Comparison of ENCODE assay signal across 8 cellular contexts in the genomic region with DNA sequence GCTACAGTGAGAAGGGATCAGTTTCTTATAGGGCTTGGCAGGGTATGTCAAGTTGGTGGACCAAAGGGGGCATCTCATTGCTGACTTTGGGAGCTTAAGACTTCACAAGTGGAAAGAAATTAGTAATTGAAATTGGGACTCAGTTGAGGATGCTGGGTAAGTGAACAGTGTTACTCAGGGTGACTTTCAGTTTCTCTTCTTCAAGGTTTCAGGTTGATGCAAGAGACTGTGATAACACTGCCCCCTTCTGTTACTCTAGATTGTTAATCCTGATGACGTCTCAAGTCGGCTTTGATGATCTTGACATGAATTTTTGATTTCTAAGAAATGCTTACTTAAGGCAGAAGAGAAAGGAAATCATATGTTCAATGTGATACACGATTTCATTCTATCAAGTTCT. TPM values are rescaled to one million over a fixed set of nuclear protein-coding genes. Genes with fewer than 3 reads are reported as not detected.
DNase-seq lines count a peak whose midpoint lies in the region; ATAC-seq and TF ChIP-seq lines count a peak whose summit lies in the region.

No MANE protein-coding gene starts in this region.

- no peaks in the 10 kb centered on the region for H3K27me3 Mint-ChIP-seq in activated T-cell treated with anti-CD3 and anti-CD28 coated beads, Interleukin-2, amount 50 U/mL, for 72 hours (ENCODE audit: low read depth)

- H3K27me3 ChIP-seq in right cardiac atrium (ENCODE audit: control insufficient read depth, insufficient read depth) (no peaks in the 10 kb centered on the region), ascending aorta (no peaks in the 10 kb centered on the region)

- TF ChIP-seq CTCF in GM12874 (IDR thresholded peaks at IDR 0.05; ENCODE audit: insufficient read depth, low read depth, low read length) (peak; percentile 52), ascending aorta (IDR thresholded peaks at IDR 0.05) (peak in 1 of 3 experiments; percentile 19)

- H3K4me1 ChIP-seq in right cardiac atrium (ENCODE audit: control insufficient read depth, insufficient read depth, low read length) (no peaks in the 10 kb centered on the region), ascending aorta (peaks cover 0 to 2% of the 10 kb centered on the region in 2 donors)

- ATAC-seq in HG02571 (IDR thresholded peaks at IDR 0.05; ENCODE audit: unreplicated experiment) (peak; percentile 89), right cardiac atrium (peak; percentile 64 to 75)
- ATAC-seq in activated T-cell treated with anti-CD3 and anti-CD28 coated beads, Interleukin-2, amount 50 U/mL, for 72 hours (replicated peaks in 1 of 2), result peak; percentile 65 to 70

- DNase-seq in AG20443 (ENCODE audit: low spot score), result peak; percentile 52
- DNase-seq in MV-4-11 (lab: John Stamatoyannopoulos, UW), result peak; percentile 81
- DNase-seq in activated T-cell treated with anti-CD3 and anti-CD28 coated beads, Interleukin-2, amount 50 U/mL, for 72 hours, result peak; percentile 33 to 36
- no peak for DNase-seq in right cardiac atrium
- peak; percentile 69 for DNase-seq in stromal cell of bone marrow (ENCODE audit: low read depth)
- no peak for DNase-seq in ascending aorta (ENCODE audit: low spot score in 2 of 2)

- no peak overlapping the region for H3K4me3 Mint-ChIP-seq in activated T-cell treated with anti-CD3 and anti-CD28 coated beads, Interleukin-2, amount 50 U/mL, for 72 hours

- no peaks in the 10 kb centered on the region for H3K36me3 Mint-ChIP-seq in activated T-cell treated with anti-CD3 and anti-CD28 coated beads, Interleukin-2, amount 50 U/mL, for 72 hours (ENCODE audit: insufficient read depth in 2 of 2)

- H3K36me3 ChIP-seq in ascending aorta, result no peaks in the 10 kb centered on the region

- H3K27ac ChIP-seq in right cardiac atrium (ENCODE audit: low read length) (no peak overlapping the region), ascending aorta (no peak overlapping the region)

- no peaks in the 10 kb centered on the region for H3K9me3 Mint-ChIP-seq in activated T-cell treated with anti-CD3 and anti-CD28 coated beads, Interleukin-2, amount 50 U/mL, for 72 hours

- intact Hi-C loops in right cardiac atrium (cut with DNase I) (no loop called here), ascending aorta (cut with DNase I) (no loop called here)

- H3K4me1 Mint-ChIP-seq in activated T-cell treated with anti-CD3 and anti-CD28 coated beads, Interleukin-2, amount 50 U/mL, for 72 hours (ENCODE audit: low read depth), result no peaks in the 10 kb centered on the region

- H3K9me3 ChIP-seq in right cardiac atrium (ENCODE audit: control insufficient read depth, low read length), result no peaks in the 10 kb centered on the region
- H3K9me3 ChIP-seq in ascending aorta, result no peaks in the 10 kb centered on the region

- WGBS in right cardiac atrium, result 26% methylated on average over 3 of the region's 3 CpGs

- H3K27ac Mint-ChIP-seq in activated T-cell treated with anti-CD3 and anti-CD28 coated beads, Interleukin-2, amount 50 U/mL, for 72 hours, result no peak overlapping the region

- peak overlapping the region; percentile 22 for H3K4me3 ChIP-seq in right cardiac atrium (ENCODE audit: low read length)
- H3K4me3 ChIP-seq in ascending aorta, result peak overlapping the region in 1 of 2 donors; percentile 9

RNA-seq across cellular contexts. Expression of gene KCTD16, which starts 21.3 kb away (rescaled TPM):
- total RNA-seq in activated T-cell treated with anti-CD3 and anti-CD28 coated beads, Interleukin-2, amount 50 U/mL, for 72 hours, result under 1 TPM; 0.07 to 0.25 TPM
- total RNA-seq in right cardiac atrium, result 1 to 10 TPM in 1 of 4 donors, under 1 TPM in 3; 0.31 to 1.1 (median 0.55) TPM
- polyA plus RNA-seq in right cardiac atrium, result 0.07 TPM
- total RNA-seq in ascending aorta, result 0.64 TPM

RNA-seq across cellular contexts. Expression of gene YIPF5, which starts 21.5 kb away (rescaled TPM):
- 10 to 100 TPM; 40.9 to 43.7 TPM for total RNA-seq in activated T-cell treated with anti-CD3 and anti-CD28 coated beads, Interleukin-2, amount 50 U/mL, for 72 hours
- total RNA-seq in right cardiac atrium (10 to 100 TPM; 27.7 to 35.3 (median 31.1) TPM), ascending aorta (31.0 TPM)
- polyA plus RNA-seq in right cardiac atrium, result 9.3 TPM

Comparison
In these comparisons a context has a peak if more than half of its experiments do, and no peak if none do; other contexts are left out.
1. DNase-seq: peak in AG20443 (single experiment), MV-4-11 (single experiment), activated T-cell treated with anti-CD3 and anti-CD28 coated beads, Interleukin-2, amount 50 U/mL, for 72 hours (2 of 2) and stromal cell of bone marrow (single experiment); none in right cardiac atrium (0 of 3) and ascending aorta (0 of 2).
2. Peak in every context shown above with its lines, with median percentiles within 50 percentile points of each other: ATAC-seq.